ENCODE assay signal across 1 cellular context in the genomic region with DNA sequence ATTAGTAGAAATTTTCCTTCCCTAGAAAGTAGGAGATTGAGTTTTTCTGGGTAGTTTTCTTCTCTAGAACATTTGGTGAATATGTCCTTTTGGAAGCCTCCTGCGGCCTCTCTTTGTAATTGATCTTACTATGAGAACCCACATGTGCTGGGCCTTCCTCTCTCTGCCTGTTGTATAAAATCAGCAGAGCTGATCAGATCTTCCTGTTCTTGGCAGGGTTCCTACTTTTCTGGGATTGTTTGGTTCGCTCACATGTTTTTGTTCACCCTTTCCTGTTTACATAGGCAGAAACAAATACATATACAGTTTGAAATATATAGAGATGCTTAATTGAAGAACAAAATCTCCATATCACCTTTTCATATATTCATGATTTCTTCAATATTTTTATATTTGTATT.
TF ChIP-seq lines count a peak whose summit lies in the region.

No MANE protein-coding gene starts in this region.

TF ChIP-seq in HepG2, 621 proteins besides CTCF, POLR2A, EP300 and RAD21 (continued from another document):
- no peak for TF ChIP-seq GTF2F1 (IDR thresholded peaks at IDR 0.05; ENCODE audit: low read length)
- no peak for TF ChIP-seq ZNF350 (CRISPR knock-in tag; IDR thresholded peaks at IDR 0.05; ENCODE audit: borderline replicate concordance, low read depth)
- TF ChIP-seq, protein P1, sequence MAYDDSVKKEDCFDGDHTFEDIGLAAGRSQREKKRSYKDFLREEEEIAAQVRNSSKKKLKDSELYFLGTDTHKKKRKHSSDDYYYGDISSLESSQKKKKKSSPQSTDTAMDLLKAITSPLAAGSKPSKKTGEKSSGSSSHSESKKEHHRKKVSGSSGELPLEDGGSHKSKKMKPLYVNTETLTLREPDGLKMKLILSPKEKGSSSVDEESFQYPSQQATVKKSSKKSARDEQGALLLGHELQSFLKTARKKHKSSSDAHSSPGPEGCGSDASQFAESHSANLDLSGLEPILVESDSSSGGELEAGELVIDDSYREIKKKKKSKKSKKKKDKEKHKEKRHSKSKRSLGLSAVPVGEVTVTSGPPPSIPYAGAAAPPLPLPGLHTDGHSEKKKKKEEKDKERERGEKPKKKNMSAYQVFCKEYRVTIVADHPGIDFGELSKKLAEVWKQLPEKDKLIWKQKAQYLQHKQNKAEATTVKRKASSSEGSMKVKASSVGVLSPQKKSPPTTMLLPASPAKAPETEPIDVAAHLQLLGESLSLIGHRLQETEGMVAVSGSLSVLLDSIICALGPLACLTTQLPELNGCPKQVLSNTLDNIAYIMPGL (CRISPR knock-in tag; IDR thresholded peaks at IDR 0.05; ENCODE audit: borderline replicate concordance in 1 of 2, low read depth in 1 of 2), result no peak
